ENCODE assay signal across 8 cellular contexts in the genomic region with DNA sequence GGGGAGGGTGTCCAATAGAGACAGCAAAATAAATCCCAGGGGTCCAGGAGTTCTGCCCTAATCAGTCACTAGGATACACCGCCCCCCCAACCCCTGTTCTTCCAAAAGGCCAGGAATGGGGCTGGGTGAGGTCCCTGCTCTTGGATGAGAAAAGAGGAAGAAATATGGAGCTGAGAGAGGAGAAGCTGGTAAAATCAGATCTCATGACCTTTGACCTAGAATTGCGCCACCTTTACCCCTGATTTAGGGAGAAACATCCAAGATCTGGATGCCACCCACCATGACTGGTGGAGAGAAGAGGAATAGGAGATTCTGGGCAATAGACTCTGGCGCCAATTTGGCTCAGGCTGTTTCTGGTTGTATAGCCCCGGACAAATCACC. TPM values are rescaled to one million over a fixed set of nuclear protein-coding genes. Genes with fewer than 3 reads are reported as not detected.
DNase-seq lines count a peak whose midpoint lies in the region; ATAC-seq and TF ChIP-seq lines count a peak whose summit lies in the region.

No MANE protein-coding gene starts in this region.

- H2BK15ac ChIP-seq in mesendoderm (replicated peaks; ENCODE audit: low read depth), result no peak overlapping the region

- H3K27ac ChIP-seq in left ventricle myocardium inferior (replicated peaks) (peak overlapping the region; percentile 80), mesendoderm (ENCODE audit: low read depth, low read length) (no peak overlapping the region), uterus (peak overlapping the region; percentile 83 to 91)

- H2AK5ac ChIP-seq in mesendoderm (ENCODE audit: low read length), result peak overlapping the region; percentile 37

- no peaks in the 10 kb centered on the region for H3K27me3 Mint-ChIP-seq in activated naive CD8-positive, alpha-beta T cell

- H4K5ac ChIP-seq in mesendoderm (ENCODE audit: low read length), result no peak overlapping the region

- peak overlapping the region; percentile 84 for H3K56ac ChIP-seq in mesendoderm (ENCODE audit: low read length)

- no peaks in the 10 kb centered on the region for H3K9me3 Mint-ChIP-seq in activated naive CD8-positive, alpha-beta T cell (ENCODE audit: low read depth)

- peak overlapping the region; percentile 71 for H3K4ac ChIP-seq in mesendoderm (ENCODE audit: low read depth, low read length)

- peaks cover 34% of the 10 kb centered on the region for H3K79me2 ChIP-seq in mesendoderm (ENCODE audit: control insufficient read depth, insufficient read depth, low read length)

- H3K4me3 Mint-ChIP-seq in activated naive CD8-positive, alpha-beta T cell, result peak overlapping the region; percentile 99

- H3K79me1 ChIP-seq in mesendoderm (ENCODE audit: low read length), result peaks cover 28% of the 10 kb centered on the region

- H3K27ac Mint-ChIP-seq in activated naive CD8-positive, alpha-beta T cell, result peak overlapping the region; percentile 43

- ATAC-seq in Right ventricle myocardium superior (ENCODE audit: poor library complexity) (no peak), HG02840 (IDR thresholded peaks at IDR 0.05; ENCODE audit: low FRiP score, unreplicated experiment) (no peak)

- no peak overlapping the region for H3K23ac ChIP-seq in mesendoderm (ENCODE audit: low read length)

- peak overlapping the region; percentile 92 for H3K4me3 ChIP-seq in left ventricle myocardium inferior
- H3K4me3 ChIP-seq in mesendoderm (ENCODE audit: low read length), result no peak overlapping the region
- peak overlapping the region; percentile 74 to 77 for H3K4me3 ChIP-seq in uterus

- no peak for TF ChIP-seq CTCF in left ventricle myocardium inferior (IDR thresholded peaks at IDR 0.05; ENCODE audit: borderline replicate concordance)
- TF ChIP-seq CTCF in uterus (IDR thresholded peaks at IDR 0.05), result no peak

- intact Hi-C loops in left ventricle myocardium inferior (cut with micrococcal nuclease), result no loop called here
- intact Hi-C loops in Right ventricle myocardium superior (cut with DNase I), result no loop called here
- intact Hi-C loops in uterus (cut with DNase I; ENCODE audit: low total_unique reads), result no loop called here

- no peak overlapping the region for H2BK120ac ChIP-seq in mesendoderm (ENCODE audit: low read depth, low read length)

- H3K9me3 ChIP-seq in left ventricle myocardium inferior (replicated peaks) (no peaks in the 10 kb centered on the region), uterus (no peaks in the 10 kb centered on the region)

- peak overlapping the region; percentile 68 for H3K18ac ChIP-seq in mesendoderm (ENCODE audit: low read length)

- H3K4me1 ChIP-seq in left ventricle myocardium inferior (peaks cover 71% of the 10 kb centered on the region), mesendoderm (ENCODE audit: control insufficient read depth, low read depth, low read length) (peaks cover 13% of the 10 kb centered on the region), uterus (peaks cover 13 to 36% of the 10 kb centered on the region in 2 donors)

- peaks cover 49% of the 10 kb centered on the region for H3K4me1 Mint-ChIP-seq in activated naive CD8-positive, alpha-beta T cell (ENCODE audit: low read depth)

- H3K36me3 ChIP-seq in left ventricle myocardium inferior (peaks cover 22% of the 10 kb centered on the region), mesendoderm (ENCODE audit: control insufficient read depth, insufficient read depth, low read length) (peaks cover 14% of the 10 kb centered on the region), uterus (no peaks in the 10 kb centered on the region)

- WGBS in mesendoderm (ENCODE audit: extremely low coverage, insufficient coverage, low lambda C conversion rate), result no CpG with 5 or more reads among the region's 4 CpGs

- H3K27me3 ChIP-seq in left ventricle myocardium inferior (ENCODE audit: low read depth) (no peaks in the 10 kb centered on the region), mesendoderm (ENCODE audit: insufficient read depth, low read length, poor library complexity) (no peaks in the 10 kb centered on the region), uterus (no peaks in the 10 kb centered on the region)

- TF ChIP-seq POLR2A in uterus (IDR thresholded peaks at IDR 0.05), result no peak

- H4K8ac ChIP-seq in mesendoderm (ENCODE audit: low read depth, low read length), result peak overlapping the region; percentile 81

- peak overlapping the region; percentile 46 for H3K4me2 ChIP-seq in mesendoderm (ENCODE audit: low read length)

- peaks cover 16% of the 10 kb centered on the region for H3K36me3 Mint-ChIP-seq in activated naive CD8-positive, alpha-beta T cell

- no peak overlapping the region for H2BK5ac ChIP-seq in mesendoderm (ENCODE audit: low read length)

- DNase-seq in left ventricle myocardium inferior (no peak), Right ventricle myocardium superior (no peak), mesendoderm (no peak), uterus (no peak), DMS79 (lab: John Stamatoyannopoulos, UW) (no peak), HT-29 (ENCODE audit: low spot score) (no peak)

- H3K9ac ChIP-seq in mesendoderm (ENCODE audit: low read length), result peak overlapping the region; percentile 73

RNA-seq across cellular contexts. Expression of a gene that starts 0.7 kb away (rescaled TPM):
- 3.7 TPM for total RNA-seq in left ventricle myocardium inferior
- total RNA-seq in Right ventricle myocardium superior, result 4.6 TPM
- 4.3 TPM for polyA plus RNA-seq in mesendoderm (2013, experiment 1 of 2)
- 4.5 TPM for polyA plus RNA-seq in mesendoderm (2013, experiment 2 of 2)
- 10 to 100 TPM in 2 of 4 donors, 1 to 10 TPM in 2; 5.6 to 23.3 (median 8.4) TPM for total RNA-seq in uterus
- total RNA-seq in HT-29 (2014; rRNA removed; shearing (Covaris generic)), result 3.5 and 6.5 TPM in 2 replicates

RNA-seq across cellular contexts. Expression of a gene that starts 1.9 kb away (rescaled TPM):
- total RNA-seq in left ventricle myocardium inferior (944 TPM), Right ventricle myocardium superior (934 TPM), uterus (1,000 to 10,000 TPM; 1,469 to 5,936 (median 3,528) TPM)
- polyA plus RNA-seq in mesendoderm (2013, experiment 1 of 2), result 2,776 TPM
- 2,856 TPM for polyA plus RNA-seq in mesendoderm (2013, experiment 2 of 2)
- 2,436 and 2,711 TPM in 2 replicates for total RNA-seq in HT-29 (2014; rRNA removed; shearing (Covaris generic))

RNA-seq across cellular contexts. Expression of a gene that starts 27.6 kb away (rescaled TPM):
- total RNA-seq in left ventricle myocardium inferior (0.36 TPM), Right ventricle myocardium superior (1.4 TPM), uterus (10 to 100 TPM in 1 of 4 donors, 1 to 10 TPM in 2, under 1 TPM in 1; 0.59 to 14.4 (median 1.1) TPM)
- 0.70 TPM for polyA plus RNA-seq in mesendoderm (2013, experiment 1 of 2)
- polyA plus RNA-seq in mesendoderm (2013, experiment 2 of 2), result 0.70 TPM
- total RNA-seq in HT-29 (2014; rRNA removed; shearing (Covaris generic)), result 0.28 TPM in 1 of 2 replicates, not detected in the other

RNA-seq across cellular contexts. Expression of a gene that starts 32.2 kb away (rescaled TPM):
- not detected for total RNA-seq in left ventricle myocardium inferior
- not detected for total RNA-seq in Right ventricle myocardium superior
- polyA plus RNA-seq in mesendoderm (2013, experiment 1 of 2), result not detected
- not detected for polyA plus RNA-seq in mesendoderm (2013, experiment 2 of 2)
- total RNA-seq in uterus, result not detected
- not detected in 2 replicates for total RNA-seq in HT-29 (2014; rRNA removed; shearing (Covaris generic))

RNA-seq across cellular contexts. Expression of a gene that starts 46.7 kb away (rescaled TPM):
- 12.2 TPM for total RNA-seq in left ventricle myocardium inferior
- 14.1 TPM for total RNA-seq in Right ventricle myocardium superior
- 0.44 TPM for polyA plus RNA-seq in mesendoderm (2013, experiment 1 of 2)
- polyA plus RNA-seq in mesendoderm (2013, experiment 2 of 2), result 0.24 TPM
- 10 to 100 TPM in 3 of 4 donors, 1 to 10 TPM in 1; 3.3 to 45.1 (median 21.5) TPM for total RNA-seq in uterus
- not detected in 2 replicates for total RNA-seq in HT-29 (2014; rRNA removed; shearing (Covaris generic))
